Comparison of ENCODE assay signal across 1 cellular context in genomic region chr20:50455656-50456451, GRCh38.
TF ChIP-seq lines count a peak whose summit lies in the region.

No MANE protein-coding gene starts in this region.

TF ChIP-seq in HepG2, 621 proteins besides CTCF, POLR2A, EP300 and RAD21 (continued from another document and continues in another):
- TF ChIP-seq ZGPAT (CRISPR knock-in tag; IDR thresholded peaks at IDR 0.05) (peak; percentile 88), ZNF512B (CRISPR knock-in tag; IDR thresholded peaks at IDR 0.05; ENCODE audit: borderline replicate concordance) (0 out of 2 replicates have a peak, but pooled peaks have one; percentile 42), NR1H2 (CRISPR knock-in tag; IDR thresholded peaks at IDR 0.05; ENCODE audit: borderline replicate concordance, low read depth) (0 out of 2 replicates have a peak, but pooled peaks have one; percentile 20), SMAD3 (CRISPR knock-in tag; IDR thresholded peaks at IDR 0.05) (no peak), CCAR2 (optimal IDR thresholded peaks at IDR 0.05; ENCODE audit: low read depth, low read length) (peak; percentile 68), NFIB (CRISPR knock-in tag; IDR thresholded peaks at IDR 0.05; ENCODE audit: borderline replicate concordance) (no peak), ZNF501 (CRISPR knock-in tag; IDR thresholded peaks at IDR 0.05) (peak; percentile 90), STAG1 (CRISPR knock-in tag; IDR thresholded peaks at IDR 0.05) (peak; percentile 44), MBNL3 (CRISPR knock-in tag; conservative IDR thresholded peaks at IDR 0.05) (no peak), MLLT10 (CRISPR knock-in tag; IDR thresholded peaks at IDR 0.05) (no peak), NR3C1 (CRISPR knock-in tag; IDR thresholded peaks at IDR 0.05) (no peak), ARID5B (CRISPR knock-in tag; IDR thresholded peaks at IDR 0.05) (peak; percentile 94), SOX13 (IDR thresholded peaks at IDR 0.05) (peak; percentile 75; the same call in 1 of the 2 replicates), SOX13 (CRISPR knock-in tag; conservative IDR thresholded peaks at IDR 0.05 in 1 of 2, IDR thresholded peaks at IDR 0.05 in 1 of 2) (peak in 1 of 2 experiments; percentile 95; a peak in 2 of 4 replicates), MAX (IDR thresholded peaks at IDR 0.05) (peak; percentile 84), SIX1 (CRISPR knock-in tag; IDR thresholded peaks at IDR 0.05; ENCODE audit: borderline replicate concordance) (peak; percentile 80), HMGA1 (CRISPR knock-in tag; conservative IDR thresholded peaks at IDR 0.05) (no peak), DNMT3B (CRISPR knock-in tag; conservative IDR thresholded peaks at IDR 0.05) (peak; percentile 81; the same call in 1 of the 2 replicates), ZFP36L1 (CRISPR knock-in tag; IDR thresholded peaks at IDR 0.05) (no peak; the same call in 1 of the 2 replicates), ZNF572 (CRISPR knock-in tag; IDR thresholded peaks at IDR 0.05) (peak; percentile 19; the same call in 1 of the 2 replicates), ZNF383 (CRISPR knock-in tag; IDR thresholded peaks at IDR 0.05; ENCODE audit: borderline replicate concordance) (peak; percentile 97; the same call in 1 of the 2 replicates), GLMP (CRISPR knock-in tag; IDR thresholded peaks at IDR 0.05; ENCODE audit: borderline replicate concordance) (no peak), ZNF101 (CRISPR knock-in tag; IDR thresholded peaks at IDR 0.05; ENCODE audit: borderline replicate concordance, low read depth) (no peak), ZNF292 (CRISPR knock-in tag; IDR thresholded peaks at IDR 0.05; ENCODE audit: borderline replicate concordance, low read depth) (peak; percentile 97), ZNF20 (CRISPR knock-in tag; IDR thresholded peaks at IDR 0.05) (no peak)
- TF ChIP-seq, protein P1, sequence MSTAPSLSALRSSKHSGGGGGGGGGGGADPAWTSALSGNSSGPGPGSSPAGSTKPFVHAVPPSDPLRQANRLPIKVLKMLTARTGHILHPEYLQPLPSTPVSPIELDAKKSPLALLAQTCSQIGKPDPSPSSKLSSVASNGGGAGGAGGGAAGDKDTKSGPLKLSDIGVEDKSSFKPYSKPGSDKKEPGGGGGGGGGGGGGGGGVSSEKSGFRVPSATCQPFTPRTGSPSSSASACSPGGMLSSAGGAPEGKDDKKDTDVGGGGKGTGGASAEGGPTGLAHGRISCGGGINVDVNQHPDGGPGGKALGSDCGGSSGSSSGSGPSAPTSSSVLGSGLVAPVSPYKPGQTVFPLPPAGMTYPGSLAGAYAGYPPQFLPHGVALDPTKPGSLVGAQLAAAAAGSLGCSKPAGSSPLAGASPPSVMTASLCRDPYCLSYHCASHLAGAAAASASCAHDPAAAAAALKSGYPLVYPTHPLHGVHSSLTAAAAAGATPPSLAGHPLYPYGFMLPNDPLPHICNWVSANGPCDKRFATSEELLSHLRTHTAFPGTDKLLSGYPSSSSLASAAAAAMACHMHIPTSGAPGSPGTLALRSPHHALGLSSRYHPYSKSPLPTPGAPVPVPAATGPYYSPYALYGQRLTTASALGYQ (CRISPR knock-in tag; IDR thresholded peaks at IDR 0.05) = peak; percentile 99
- TF ChIP-seq, protein P2, sequence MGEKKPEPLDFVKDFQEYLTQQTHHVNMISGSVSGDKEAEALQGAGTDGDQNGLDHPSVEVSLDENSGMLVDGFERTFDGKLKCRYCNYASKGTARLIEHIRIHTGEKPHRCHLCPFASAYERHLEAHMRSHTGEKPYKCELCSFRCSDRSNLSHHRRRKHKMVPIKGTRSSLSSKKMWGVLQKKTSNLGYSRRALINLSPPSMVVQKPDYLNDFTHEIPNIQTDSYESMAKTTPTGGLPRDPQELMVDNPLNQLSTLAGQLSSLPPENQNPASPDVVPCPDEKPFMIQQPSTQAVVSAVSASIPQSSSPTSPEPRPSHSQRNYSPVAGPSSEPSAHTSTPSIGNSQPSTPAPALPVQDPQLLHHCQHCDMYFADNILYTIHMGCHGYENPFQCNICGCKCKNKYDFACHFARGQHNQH (CRISPR knock-in tag; IDR thresholded peaks at IDR 0.05) = peak; percentile 98
- TF ChIP-seq, protein P3, sequence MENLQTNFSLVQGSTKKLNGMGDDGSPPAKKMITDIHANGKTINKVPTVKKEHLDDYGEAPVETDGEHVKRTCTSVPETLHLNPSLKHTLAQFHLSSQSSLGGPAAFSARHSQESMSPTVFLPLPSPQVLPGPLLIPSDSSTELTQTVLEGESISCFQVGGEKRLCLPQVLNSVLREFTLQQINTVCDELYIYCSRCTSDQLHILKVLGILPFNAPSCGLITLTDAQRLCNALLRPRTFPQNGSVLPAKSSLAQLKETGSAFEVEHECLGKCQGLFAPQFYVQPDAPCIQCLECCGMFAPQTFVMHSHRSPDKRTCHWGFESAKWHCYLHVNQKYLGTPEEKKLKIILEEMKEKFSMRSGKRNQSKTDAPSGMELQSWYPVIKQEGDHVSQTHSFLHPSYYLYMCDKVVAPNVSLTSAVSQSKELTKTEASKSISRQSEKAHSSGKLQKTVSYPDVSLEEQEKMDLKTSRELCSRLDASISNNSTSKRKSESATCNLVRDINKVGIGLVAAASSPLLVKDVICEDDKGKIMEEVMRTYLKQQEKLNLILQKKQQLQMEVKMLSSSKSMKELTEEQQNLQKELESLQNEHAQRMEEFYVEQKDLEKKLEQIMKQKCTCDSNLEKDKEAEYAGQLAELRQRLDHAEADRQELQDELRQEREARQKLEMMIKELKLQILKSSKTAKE (CRISPR knock-in tag; IDR thresholded peaks at IDR 0.05; ENCODE audit: borderline replicate concordance) = peak; percentile 91
- TF ChIP-seq, protein P4, sequence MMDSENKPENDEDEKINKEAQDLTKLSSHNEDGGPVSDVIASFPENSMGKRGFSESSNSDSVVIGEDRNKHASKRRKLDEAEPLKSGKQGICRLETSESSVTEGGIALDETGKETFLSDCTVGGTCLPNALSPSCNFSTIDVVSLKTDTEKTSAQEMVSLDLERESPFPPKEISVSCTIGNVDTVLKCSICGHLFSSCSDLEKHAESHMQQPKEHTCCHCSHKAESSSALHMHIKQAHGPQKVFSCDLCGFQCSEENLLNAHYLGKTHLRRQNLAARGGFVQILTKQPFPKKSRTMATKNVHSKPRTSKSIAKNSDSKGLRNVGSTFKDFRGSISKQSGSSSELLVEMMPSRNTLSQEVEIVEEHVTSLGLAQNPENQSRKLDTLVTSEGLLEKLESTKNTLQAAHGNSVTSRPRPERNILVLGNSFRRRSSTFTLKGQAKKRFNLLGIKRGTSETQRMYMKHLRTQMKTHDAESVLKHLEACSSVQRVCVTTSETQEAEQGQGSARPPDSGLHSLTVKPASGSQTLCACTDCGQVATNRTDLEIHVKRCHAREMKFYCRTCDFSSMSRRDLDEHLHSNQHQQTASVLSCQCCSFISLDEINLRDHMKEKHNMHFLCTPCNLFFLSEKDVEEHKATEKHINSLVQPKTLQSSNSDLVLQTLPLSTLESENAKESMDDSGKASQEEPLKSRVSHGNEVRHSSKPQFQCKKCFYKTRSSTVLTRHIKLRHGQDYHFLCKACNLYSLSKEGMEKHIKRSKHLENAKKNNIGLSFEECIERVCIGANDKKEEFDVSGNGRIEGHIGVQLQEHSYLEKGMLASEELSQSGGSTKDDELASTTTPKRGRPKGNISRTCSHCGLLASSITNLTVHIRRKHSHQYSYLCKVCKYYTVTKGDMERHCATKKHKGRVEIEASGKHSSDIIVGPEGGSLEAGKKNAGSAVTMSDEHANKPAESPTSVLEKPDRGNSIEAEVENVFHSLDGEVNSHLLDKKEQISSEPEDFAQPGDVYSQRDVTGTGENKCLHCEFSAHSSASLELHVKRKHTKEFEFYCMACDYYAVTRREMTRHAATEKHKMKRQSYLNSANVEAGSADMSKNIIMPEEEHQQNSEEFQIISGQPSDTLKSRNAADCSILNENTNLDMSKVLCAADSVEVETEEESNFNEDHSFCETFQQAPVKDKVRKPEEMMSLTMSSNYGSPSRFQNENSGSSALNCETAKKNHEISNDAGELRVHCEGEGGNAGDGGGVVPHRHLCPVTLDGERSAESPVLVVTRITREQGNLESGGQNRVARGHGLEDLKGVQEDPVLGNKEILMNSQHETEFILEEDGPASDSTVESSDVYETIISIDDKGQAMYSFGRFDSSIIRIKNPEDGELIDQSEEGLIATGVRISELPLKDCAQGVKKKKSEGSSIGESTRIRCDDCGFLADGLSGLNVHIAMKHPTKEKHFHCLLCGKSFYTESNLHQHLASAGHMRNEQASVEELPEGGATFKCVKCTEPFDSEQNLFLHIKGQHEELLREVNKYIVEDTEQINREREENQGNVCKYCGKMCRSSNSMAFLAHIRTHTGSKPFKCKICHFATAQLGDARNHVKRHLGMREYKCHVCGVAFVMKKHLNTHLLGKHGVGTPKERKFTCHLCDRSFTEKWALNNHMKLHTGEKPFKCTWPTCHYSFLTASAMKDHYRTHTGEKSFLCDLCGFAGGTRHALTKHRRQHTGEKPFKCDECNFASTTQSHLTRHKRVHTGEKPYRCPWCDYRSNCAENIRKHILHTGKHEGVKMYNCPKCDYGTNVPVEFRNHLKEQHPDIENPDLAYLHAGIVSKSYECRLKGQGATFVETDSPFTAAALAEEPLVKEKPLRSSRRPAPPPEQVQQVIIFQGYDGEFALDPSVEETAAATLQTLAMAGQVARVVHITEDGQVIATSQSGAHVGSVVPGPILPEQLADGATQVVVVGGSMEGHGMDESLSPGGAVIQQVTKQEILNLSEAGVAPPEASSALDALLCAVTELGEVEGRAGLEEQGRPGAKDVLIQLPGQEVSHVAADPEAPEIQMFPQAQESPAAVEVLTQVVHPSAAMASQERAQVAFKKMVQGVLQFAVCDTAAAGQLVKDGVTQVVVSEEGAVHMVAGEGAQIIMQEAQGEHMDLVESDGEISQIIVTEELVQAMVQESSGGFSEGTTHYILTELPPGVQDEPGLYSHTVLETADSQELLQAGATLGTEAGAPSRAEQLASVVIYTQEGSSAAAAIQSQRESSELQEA (CRISPR knock-in tag; IDR thresholded peaks at IDR 0.05; ENCODE audit: not compliant biosample characterization) = peak; percentile 74
